ENCODE assay signal across 15 cellular contexts in genomic region chr22:49768077-49768476, GRCh38. TPM values are rescaled to one million over a fixed set of nuclear protein-coding genes. Genes with fewer than 3 reads are reported as not detected.
A peak's percentile ranks its signal among the peaks of the same experiment; 100 is the strongest.
DNase-seq lines count a peak whose midpoint lies in the region; ATAC-seq and TF ChIP-seq lines count a peak whose summit lies in the region.
"Had no signal": no experiment of that assay in that cellular context is flagged by ENCODE, and none has a peak within 500 bp of the region (broad histone marks: within the 10 kb centered on the region; RNA-seq: fewer than 3 reads in every experiment).

No MANE protein-coding gene starts in this region.

- H3F3A ChIP-seq in GM23248 (ENCODE audit: insufficient read depth) = peaks cover 5% of the 10 kb centered on the region; the same call in 1 of the 2 replicates

- no peak overlapping the region for H2AFZ ChIP-seq in GM23248

- WGBS in right cardiac atrium = 89% methylated on average over 7 of the region's 7 CpGs
- 75 to 76% methylated on average over 7 of the region's 7 CpGs for WGBS in GM23248 (ENCODE audit: low coverage in 1 of 2, low lambda C conversion rate in 2 of 2, missing lambda C conversion rate in 2 of 2), 2 experiments

- intact Hi-C loops in right cardiac atrium (cut with DNase I) = loop anchor here in 2 of 4 donors (10.0 kb wide), 2 partner anchors 137 to 147 kb away; partner anchors contain the start of genes ALG12 (in 1 of the 2) and CRELD2 (in 1 of the 2)
- intact Hi-C loops in Right ventricle myocardium inferior (cut with DNase I) = loop anchor here (5.0 to 10.0 kb wide), 2 partner anchors 149 to 267 kb away; partner anchors contain the start of genes ALG12 and CRELD2
- intact Hi-C loops in upper lobe of right lung (cut with DNase I) = no loop called here

- peak; percentile 11 for DNase-seq in activated CD8-positive, alpha-beta memory T cell treated with anti-CD3 and anti-CD28 coated beads, Interleukin-2, amount 50 U/mL, for 4 hours
- no peak for DNase-seq in activated CD8-positive, alpha-beta memory T cell treated with anti-CD3 and anti-CD28 coated beads, Interleukin-2, amount 50 U/mL, for 48 hours
- DNase-seq in right cardiac atrium (peak in 2 of 3 donors; percentile 37 to 47), Right ventricle myocardium inferior (ENCODE audit: missing footprints) (no peak), mesenteric fat pad (ENCODE audit: low spot score) (peak; percentile 51), upper lobe of right lung (peak; percentile 59), GM23248 (no peak), coronary artery (ENCODE audit: low spot score) (no peak)
- DNase-seq: activated CD4-positive, alpha-beta T cell treated with anti-CD3 and anti-CD28 coated beads for 1 hour; NCI-H1436 treated with DMSO at 0.1 percent for 48 hours; NCI-H774; stimulated activated CD4-positive, alpha-beta T cell treated with anti-CD3 and anti-CD28 coated beads, Interleukin-2, amount 100 ng/mL, for 24 hours had no signal

- ATAC-seq in right cardiac atrium (no peak), Right ventricle myocardium inferior (no peak), upper lobe of right lung (no peak)
- ATAC-seq: body of pancreas had no signal

- H3K4me3 ChIP-seq in right cardiac atrium (ENCODE audit: low read length) (no peak overlapping the region), upper lobe of right lung (no peak overlapping the region), GM23248 (no peak overlapping the region), coronary artery (no peak overlapping the region)
- H3K4me3 ChIP-seq: body of pancreas, smooth muscle cell, tibial nerve had no signal

- H3K27me3 ChIP-seq in right cardiac atrium (ENCODE audit: control insufficient read depth, insufficient read depth) (no peaks in the 10 kb centered on the region), upper lobe of right lung (no peaks in the 10 kb centered on the region), GM23248 (replicated peaks; ENCODE audit: insufficient read depth) (no peaks in the 10 kb centered on the region)
- H3K27me3 ChIP-seq: body of pancreas, tibial nerve had no signal

- no peak overlapping the region for H3K27ac ChIP-seq in right cardiac atrium (ENCODE audit: low read length)
- H3K27ac ChIP-seq in upper lobe of right lung = no peak overlapping the region
- no peak overlapping the region for H3K27ac ChIP-seq in GM23248
- no peak overlapping the region for H3K27ac ChIP-seq in coronary artery
- H3K27ac ChIP-seq: body of pancreas had no signal

- H3K4me2 ChIP-seq in GM23248 (ENCODE audit: unreplicated experiment) = no peak overlapping the region
- H3K4me2 ChIP-seq: smooth muscle cell had no signal

- no peaks in the 10 kb centered on the region for H3K9me2 ChIP-seq in GM23248 (ENCODE audit: insufficient read depth)

- H3K36me3 ChIP-seq in upper lobe of right lung = peaks cover 9% of the 10 kb centered on the region
- peaks cover 2% of the 10 kb centered on the region for H3K36me3 ChIP-seq in GM23248 (ENCODE audit: low read depth)

- H3K79me2 ChIP-seq in GM23248 (ENCODE audit: insufficient read depth) = no peaks in the 10 kb centered on the region

- TF ChIP-seq CTCF in upper lobe of right lung (IDR thresholded peaks at IDR 0.05) (no peak), coronary artery (IDR thresholded peaks at IDR 0.05) (no peak)

- no peaks in the 10 kb centered on the region for H3K9me3 ChIP-seq in right cardiac atrium (ENCODE audit: control insufficient read depth, low read length)
- H3K9me3 ChIP-seq in upper lobe of right lung = peaks cover 7% of the 10 kb centered on the region
- H3K9me3 ChIP-seq in GM23248 (ENCODE audit: low read depth) = no peaks in the 10 kb centered on the region
- H3K9me3 ChIP-seq: body of pancreas had no signal

- H3K9ac ChIP-seq in GM23248 = no peak overlapping the region

- in situ Hi-C loops in GM23248 (cut with MboI) = no loop called here

- no peaks in the 10 kb centered on the region for H4K20me1 ChIP-seq in GM23248 (ENCODE audit: insufficient read depth)

- no peaks in the 10 kb centered on the region for H3K4me1 ChIP-seq in right cardiac atrium (ENCODE audit: control insufficient read depth, insufficient read depth, low read length)
- H3K4me1 ChIP-seq in upper lobe of right lung = no peaks in the 10 kb centered on the region
- H3K4me1 ChIP-seq in GM23248 (ENCODE audit: insufficient read depth) = no peaks in the 10 kb centered on the region
- H3K4me1 ChIP-seq: body of pancreas had no signal

RNA-seq across cellular contexts. Expression of gene BRD1, which starts 59.6 kb away (rescaled TPM):
- 10 to 100 TPM; 17.7 to 19.4 (median 18.3) TPM for total RNA-seq in right cardiac atrium
- polyA plus RNA-seq in right cardiac atrium = 16.3 TPM
- total RNA-seq in Right ventricle myocardium inferior = 17.5 TPM
- total RNA-seq in mesenteric fat pad = 25.0 TPM
- 39.0 TPM for total RNA-seq in upper lobe of right lung
- 23.1 and 24.4 TPM in 2 replicates for total RNA-seq in GM23248 (2014; rRNA removed; shearing (Covaris generic))
- 4.4 and 4.5 TPM in 2 replicates for polyA plus RNA-seq in GM23248 (2016; fragmentation: Nextera tagmentation; extraction: Ambion mirVana)

Comparison
In these comparisons a context has a peak if more than half of its experiments do, and no peak if none do; other contexts are left out.
1. DNase-seq: peak in activated CD8-positive, alpha-beta memory T cell treated with anti-CD3 and anti-CD28 coated beads, Interleukin-2, amount 50 U/mL, for 4 hours (single experiment), right cardiac atrium (2 of 3), mesenteric fat pad (single experiment) and upper lobe of right lung (single experiment); none in activated CD8-positive, alpha-beta memory T cell treated with anti-CD3 and anti-CD28 coated beads, Interleukin-2, amount 50 U/mL, for 48 hours (single experiment), Right ventricle myocardium inferior (single experiment), GM23248 (single experiment) and coronary artery (single experiment).